19 cellular contexts compared by ENCODE assay signal in the genomic region with DNA sequence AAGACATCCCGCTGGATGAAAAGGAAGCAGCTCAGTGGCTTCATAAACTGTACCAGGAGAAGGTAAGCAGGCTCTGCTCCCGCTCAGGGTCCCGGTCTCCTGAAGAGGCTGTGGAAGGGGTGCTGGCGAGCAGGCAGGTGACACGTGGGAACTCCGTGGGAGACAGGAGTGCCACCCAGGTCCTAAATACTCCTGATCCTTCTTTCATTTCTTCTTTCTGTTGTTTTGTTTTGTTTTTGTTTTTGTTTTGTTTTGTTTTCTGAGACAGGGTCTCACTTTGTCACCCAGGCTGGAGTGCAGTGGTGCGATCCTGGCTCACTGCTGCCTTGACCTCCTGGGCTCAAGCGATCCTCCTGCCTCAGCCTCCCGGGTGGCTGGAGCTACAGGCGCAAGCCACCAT. TPM values are rescaled to one million over a fixed set of nuclear protein-coding genes. Genes with fewer than 3 reads are reported as not detected.
DNase-seq lines count a peak whose midpoint lies in the region; ATAC-seq, FAIRE-seq and TF ChIP-seq lines count a peak whose summit lies in the region.
"Had no signal": no experiment of that assay in that cellular context is flagged by ENCODE, and none has a peak within 500 bp of the region (broad histone marks: within the 10 kb centered on the region; RNA-seq: fewer than 3 reads in every experiment).

No MANE protein-coding gene starts in this region.

- peaks cover 11 to 29% of the 10 kb centered on the region in 2 donors for H3K36me3 ChIP-seq in kidney (ENCODE audit: control insufficient read depth in 1 of 2, insufficient read depth in 2 of 2, low read length in 2 of 2)

- H3K36me3 Mint-ChIP-seq in natural killer cell, result no peaks in the 10 kb centered on the region
- no peaks in the 10 kb centered on the region for H3K36me3 Mint-ChIP-seq in natural killer cell treated with Interleukin-12 subunit alpha and Interleukin-12 subunit beta and Interleukin-15 and Interleukin-18, amount 100 ng/mL, for 72 hours

- no peaks in the 10 kb centered on the region for H3K9me3 Mint-ChIP-seq in natural killer cell
- no peaks in the 10 kb centered on the region for H3K9me3 Mint-ChIP-seq in natural killer cell treated with Interleukin-12 subunit alpha and Interleukin-12 subunit beta and Interleukin-15 and Interleukin-18, amount 100 ng/mL, for 72 hours
- H3K9me3 Mint-ChIP-seq: CD8-positive, alpha-beta T cell had no signal

- no peaks in the 10 kb centered on the region for H3K9me3 ChIP-seq in kidney (ENCODE audit: control insufficient read depth in 1 of 2, low read length in 2 of 2)
- H3K9me3 ChIP-seq: A549, BE2C had no signal

- peak overlapping the region; percentile 84 to 88 for H3K27ac Mint-ChIP-seq in natural killer cell
- H3K27ac Mint-ChIP-seq in natural killer cell treated with Interleukin-12 subunit alpha and Interleukin-12 subunit beta and Interleukin-15 and Interleukin-18, amount 100 ng/mL, for 72 hours, result no peak overlapping the region
- H3K27ac Mint-ChIP-seq: CD8-positive, alpha-beta T cell had no signal

- DNase-seq in natural killer cell (no peak), kidney (peak; percentile 22), HTR-8/SVneo (ENCODE audit: insufficient read length, low spot score) (no peak)
- no peak for DNase-seq in natural killer cell treated with Interleukin-12 subunit alpha and Interleukin-12 subunit beta and Interleukin-15 and Interleukin-18, amount 100 ng/mL, for 72 hours (ENCODE audit: low spot score)
- no peak for DNase-seq in central memory CD4-positive, alpha-beta T cell
- DNase-seq: BE2C; CD8-positive, alpha-beta T cell; COR-L47; DMS153; DMS79 treated with DMSO at 0.1 percent for 48 hours; EL had no signal

- H3K4me3 Mint-ChIP-seq in natural killer cell, result no peak overlapping the region
- H3K4me3 Mint-ChIP-seq in natural killer cell treated with Interleukin-12 subunit alpha and Interleukin-12 subunit beta and Interleukin-15 and Interleukin-18, amount 100 ng/mL, for 72 hours, result no peak overlapping the region
- H3K4me3 Mint-ChIP-seq: CD8-positive, alpha-beta T cell had no signal

- ATAC-seq in natural killer cell (no peak), GM21360 (IDR thresholded peaks at IDR 0.05; ENCODE audit: unreplicated experiment) (no peak)
- ATAC-seq in natural killer cell treated with Interleukin-12 subunit alpha and Interleukin-12 subunit beta and Interleukin-15 and Interleukin-18, amount 100 ng/mL, for 72 hours, result no peak
- ATAC-seq: A549; CD8-positive, alpha-beta T cell; HCT116; HepG2 had no signal

- peaks cover 0 to 7% of the 10 kb centered on the region in 2 donors for H3K4me1 ChIP-seq in kidney (ENCODE audit: control insufficient read depth in 1 of 2, insufficient read depth in 1 of 2, low read depth in 1 of 2, low read length in 2 of 2)
- H3K4me1 ChIP-seq: A549, BE2C had no signal

- H3K4me3 ChIP-seq in kidney (ENCODE audit: low read length in 2 of 2), result no peak overlapping the region
- H3K4me3 ChIP-seq: A549 had no signal

- TF ChIP-seq CTCF in natural killer cell (IDR thresholded peaks at IDR 0.05) (no peak), VCaP (conservative IDR thresholded peaks at IDR 0.05) (no peak), kidney (IDR thresholded peaks at IDR 0.05; ENCODE audit: borderline replicate concordance, extremely low read depth, insufficient read depth) (no peak)

- FAIRE-seq in kidney (lab: Jason Lieb, UNC) (no peak), HTR-8/SVneo (lab: Jason Lieb, UNC) (no peak)
- FAIRE-seq: A549, D721Med, G401.6, GM12891, HepG2 had no signal

- intact Hi-C loops in natural killer cell (cut with micrococcal nuclease), result no loop called here
- intact Hi-C loops in kidney (cut with DNase I), result no loop called here

- H3K27me3 Mint-ChIP-seq in natural killer cell (ENCODE audit: low read depth in 2 of 2), result no peaks in the 10 kb centered on the region
- H3K27me3 Mint-ChIP-seq in natural killer cell treated with Interleukin-12 subunit alpha and Interleukin-12 subunit beta and Interleukin-15 and Interleukin-18, amount 100 ng/mL, for 72 hours, result no peaks in the 10 kb centered on the region

- H3K27ac ChIP-seq in VCaP (peak overlapping the region; percentile 100), kidney (ENCODE audit: low read depth in 2 of 2, low read length in 2 of 2) (no peak overlapping the region)
- H3K27ac ChIP-seq: A549 had no signal

- H3K9ac ChIP-seq in kidney (ENCODE audit: low read length in 2 of 2), result no peak overlapping the region

- peaks cover 25 to 27% of the 10 kb centered on the region in 2 donors for H3K4me1 Mint-ChIP-seq in natural killer cell
- peaks cover 8 to 11% of the 10 kb centered on the region in 2 donors for H3K4me1 Mint-ChIP-seq in natural killer cell treated with Interleukin-12 subunit alpha and Interleukin-12 subunit beta and Interleukin-15 and Interleukin-18, amount 100 ng/mL, for 72 hours (ENCODE audit: low read depth in 2 of 2)

RNA-seq across cellular contexts. Expression of a gene that starts 34.0 kb away (rescaled TPM):
- 100 to 1,000 TPM; 187 to 232 (median 213) TPM for total RNA-seq in natural killer cell
- total RNA-seq in natural killer cell treated with Interleukin-12 subunit alpha and Interleukin-12 subunit beta and Interleukin-15 and Interleukin-18, amount 100 ng/mL, for 72 hours, result 100 to 1,000 TPM in 1 of 2 donors, 10 to 100 TPM in 1; 90.3 to 148 TPM
- total RNA-seq in kidney, result 48.5 TPM
- polyA plus RNA-seq in kidney (ENCODE audit: insufficient read depth, low read depth, low replicate concordance), result 8.8 TPM

Comparison
In these comparisons a context has a peak if more than half of its experiments do, and no peak if none do; other contexts are left out.
1. H3K27ac Mint-ChIP-seq: peak in natural killer cell (2 of 2); none in natural killer cell treated with Interleukin-12 subunit alpha and Interleukin-12 subunit beta and Interleukin-15 and Interleukin-18, amount 100 ng/mL, for 72 hours (0 of 2).